ENCODE assay signal across 15 cellular contexts in genomic region chr2:105753380-105753779, GRCh38. TPM values are rescaled to one million over a fixed set of nuclear protein-coding genes. Genes with fewer than 3 reads are reported as not detected.
A peak's percentile ranks its signal among the peaks of the same experiment; 100 is the strongest.
DNase-seq lines count a peak whose midpoint lies in the region; ATAC-seq and TF ChIP-seq lines count a peak whose summit lies in the region.
"Had no signal": no experiment of that assay in that cellular context is flagged by ENCODE, and none has a peak within 500 bp of the region (broad histone marks: within the 10 kb centered on the region; RNA-seq: fewer than 3 reads in every experiment).

No MANE protein-coding gene starts in this region.

- H3K36me3 ChIP-seq in stomach (no peaks in the 10 kb centered on the region), heart right ventricle (no peaks in the 10 kb centered on the region)
- H3K36me3 ChIP-seq: left lung, transverse colon had no signal

- H3K9me3 ChIP-seq in stomach (no peaks in the 10 kb centered on the region), heart right ventricle (no peaks in the 10 kb centered on the region)
- H3K9me3 ChIP-seq: left lung, transverse colon had no signal

- peaks cover 99% of the 10 kb centered on the region for H3K4me1 Mint-ChIP-seq in activated naive CD4-positive, alpha-beta T cell treated with anti-CD3 and anti-CD28 coated beads, Interleukin-2, amount 10 ng/mL, durations not matched to agents 7 days and 5 days
- peaks cover 93% of the 10 kb centered on the region for H3K4me1 Mint-ChIP-seq in activated B cell treated with CpG ODN at 0.5 μM for 24 hours
- peaks cover 85% of the 10 kb centered on the region for H3K4me1 Mint-ChIP-seq in endothelial cell (ENCODE audit: unreplicated experiment)

- no peak for ATAC-seq in activated B cell treated with CpG ODN at 0.5 μM for 24 hours (ENCODE audit: low read depth)
- no peak for ATAC-seq in GM21360 (IDR thresholded peaks at IDR 0.05; ENCODE audit: unreplicated experiment)
- ATAC-seq in heart right ventricle: no peak
- ATAC-seq: left lung had no signal

- WGBS in stomach, 5 donors: 49 to 95% (median 88%) methylated on average over 2 of the region's 2 CpGs
- 48 to 96% methylated on average over 2 of the region's 2 CpGs for WGBS in heart right ventricle, 2 donors

- peaks cover 3% of the 10 kb centered on the region for H3K9me3 Mint-ChIP-seq in activated naive CD4-positive, alpha-beta T cell treated with anti-CD3 and anti-CD28 coated beads, Interleukin-2, amount 10 ng/mL, durations not matched to agents 7 days and 5 days
- no peaks in the 10 kb centered on the region for H3K9me3 Mint-ChIP-seq in activated B cell treated with CpG ODN at 0.5 μM for 24 hours
- no peaks in the 10 kb centered on the region for H3K9me3 Mint-ChIP-seq in endothelial cell (ENCODE audit: unreplicated experiment)
- H3K9me3 Mint-ChIP-seq: nephron had no signal

- H3K27ac ChIP-seq in stomach (peak overlapping the region in 3 of 5 donors; percentile 27 to 58 (median 56)), heart right ventricle (peak overlapping the region in 1 of 10 donors; percentile 73)
- H3K27ac ChIP-seq: left lung had no signal

- H3K27me3 ChIP-seq in stomach (no peaks in the 10 kb centered on the region), heart right ventricle (no peaks in the 10 kb centered on the region)
- H3K27me3 ChIP-seq: left lung, transverse colon had no signal

- H3K27me3 Mint-ChIP-seq in activated naive CD4-positive, alpha-beta T cell treated with anti-CD3 and anti-CD28 coated beads, Interleukin-2, amount 10 ng/mL, durations not matched to agents 7 days and 5 days: no peaks in the 10 kb centered on the region
- H3K27me3 Mint-ChIP-seq in activated B cell treated with CpG ODN at 0.5 μM for 24 hours: no peaks in the 10 kb centered on the region
- peaks cover 3% of the 10 kb centered on the region for H3K27me3 Mint-ChIP-seq in endothelial cell (ENCODE audit: unreplicated experiment)

- CTCF ChIA-PET in activated naive CD4-positive, alpha-beta T cell treated with anti-CD3 and anti-CD28 coated beads, Interleukin-2, amount 10 ng/mL, durations not matched to agents 7 days and 5 days (lab: Charles Lee): interaction anchor here (1.1 to 1.5 kb wide), 3 partner anchors 8 to 177 kb away, joined by 4 to 5 read pairs (median 5); no protein-coding TSS in a partner anchor
- CTCF ChIA-PET in activated B cell treated with CpG ODN at 0.5 μM for 24 hours (lab: Charles Lee): interaction anchor here (1.0 kb wide), 1 partner anchor 29 kb away, joined by 3 read pairs; no protein-coding TSS in a partner anchor

- peak overlapping the region; percentile 26 for H3K4me3 Mint-ChIP-seq in activated naive CD4-positive, alpha-beta T cell treated with anti-CD3 and anti-CD28 coated beads, Interleukin-2, amount 10 ng/mL, durations not matched to agents 7 days and 5 days
- H3K4me3 Mint-ChIP-seq in activated B cell treated with CpG ODN at 0.5 μM for 24 hours (no peak overlapping the region), endothelial cell (ENCODE audit: unreplicated experiment) (peak overlapping the region; percentile 56)
- H3K4me3 Mint-ChIP-seq: nephron had no signal

- POLR2A ChIA-PET in activated B cell treated with CpG ODN at 0.5 μM for 24 hours (lab: Charles Lee): interaction anchor here (1.2 kb wide), 1 partner anchor 10 kb away, joined by 3 read pairs; no protein-coding TSS in a partner anchor

- DNase-seq in activated naive CD4-positive, alpha-beta T cell treated with anti-CD3 and anti-CD28 coated beads, Interleukin-2, amount 10 ng/mL, durations not matched to agents 7 days and 5 days: no peak
- no peak for DNase-seq in activated naive CD4-positive, alpha-beta T cell (lab: John Stamatoyannopoulos, UW)
- DNase-seq in activated B cell treated with CpG ODN at 0.5 μM for 24 hours (no peak), endothelial cell (ENCODE audit: low spot score) (no peak), stomach (no peak), heart right ventricle (no peak), Ammon's horn (ENCODE audit: low spot score) (no peak)
- DNase-seq: activated gamma-delta T cell; effector CD4-positive, alpha-beta T cell; left lung; NCI-H2029 treated with DMSO at 0.1 percent for 48 hours; NCI-H69; transverse colon had no signal

- peak overlapping the region; percentile 98 for H3K27ac Mint-ChIP-seq in activated naive CD4-positive, alpha-beta T cell treated with anti-CD3 and anti-CD28 coated beads, Interleukin-2, amount 10 ng/mL, durations not matched to agents 7 days and 5 days
- H3K27ac Mint-ChIP-seq in activated B cell treated with CpG ODN at 0.5 μM for 24 hours: peak overlapping the region; percentile 61
- H3K27ac Mint-ChIP-seq in endothelial cell (ENCODE audit: unreplicated experiment): peak overlapping the region; percentile 72

- peaks cover 68% of the 10 kb centered on the region for H3K36me3 Mint-ChIP-seq in activated naive CD4-positive, alpha-beta T cell treated with anti-CD3 and anti-CD28 coated beads, Interleukin-2, amount 10 ng/mL, durations not matched to agents 7 days and 5 days
- H3K36me3 Mint-ChIP-seq in activated B cell treated with CpG ODN at 0.5 μM for 24 hours (ENCODE audit: low read depth) (peaks cover 42% of the 10 kb centered on the region), endothelial cell (ENCODE audit: low read depth, unreplicated experiment) (peaks cover 20% of the 10 kb centered on the region)

- H3K4me1 ChIP-seq in stomach: peaks cover 25 to 91% (median 60%) of the 10 kb centered on the region in 4 donors
- H3K4me1 ChIP-seq in heart right ventricle: peaks cover 10 to 89% (median 72%) of the 10 kb centered on the region in 9 donors

- no peak for TF ChIP-seq POLR2A in stomach (IDR thresholded peaks at IDR 0.05)

- intact Hi-C loops in activated B cell treated with CpG ODN at 0.5 μM for 24 hours (cut with micrococcal nuclease) (no loop called here), stomach (cut with DNase I; ENCODE audit: low total_unique reads) (no loop called here), heart right ventricle (cut with DNase I) (loop anchor here in 1 of 10 donors (10.0 kb wide), 1 partner anchor 331 kb away; no protein-coding TSS in a partner anchor)

- TF ChIP-seq EP300 in stomach (IDR thresholded peaks at IDR 0.05): no peak

- no peak for TF ChIP-seq CTCF in activated B cell treated with CpG ODN at 0.5 μM for 24 hours (IDR thresholded peaks at IDR 0.05)
- no peak for TF ChIP-seq CTCF in endothelial cell (IDR thresholded peaks at IDR 0.05; ENCODE audit: unreplicated experiment)
- no peak for TF ChIP-seq CTCF in stomach (IDR thresholded peaks at IDR 0.05)
- no peak for TF ChIP-seq CTCF in heart right ventricle (IDR thresholded peaks at IDR 0.05)

- H3K4me3 ChIP-seq in stomach (no peak overlapping the region), heart right ventricle (no peak overlapping the region)
- H3K4me3 ChIP-seq: left lung, transverse colon had no signal

RNA-seq across cellular contexts. Expression of gene NCK2, which starts 8.7 kb away (rescaled TPM):
- total RNA-seq in activated B cell treated with CpG ODN at 0.5 μM for 24 hours (52.9 and 53.4 TPM in 2 replicates), endothelial cell (ENCODE audit: unreplicated experiment) (93.7 TPM), stomach (10 to 100 TPM; 27.0 to 88.9 (median 40.3) TPM), heart right ventricle (10 to 100 TPM; 21.1 to 45.1 (median 29.9) TPM)
- polyA plus RNA-seq in stomach (10 to 100 TPM; 23.1 to 61.6 (median 45.5) TPM), heart right ventricle (10 to 100 TPM; 18.5 to 20.8 TPM)
